In genomic region chr15:70504305-70504951, GRCh38 we compare ENCODE assay signal across 8 cellular contexts.
DNase-seq lines count a peak whose midpoint lies in the region; ATAC-seq and TF ChIP-seq lines count a peak whose summit lies in the region.

No MANE protein-coding gene starts in this region.

- H3K9me3 ChIP-seq in mammary epithelial cell (replicated peaks; ENCODE audit: insufficient read depth, low read length), result peaks cover 8% of the 10 kb centered on the region

- peak overlapping the region; percentile 45 for H3K4me3 Mint-ChIP-seq in activated T-cell treated with anti-CD3 and anti-CD28 coated beads, Interleukin-2, amount 50 U/mL, for 24 hours
- H3K4me3 Mint-ChIP-seq in HFFc6 (0 out of 2 replicates have a peak overlapping the region, but pooled peaks have one; percentile 20), natural killer cell (peak overlapping the region; percentile 45)

- H3K27me3 ChIP-seq in mammary epithelial cell (ENCODE audit: insufficient read depth, low read length), result peaks cover 9% of the 10 kb centered on the region

- no peak overlapping the region for H3K4me3 ChIP-seq in mammary epithelial cell (replicated peaks in 1 of 3; ENCODE audit: insufficient read depth in 1 of 3, low read depth in 2 of 3, low read length in 3 of 3)

- H3K9ac ChIP-seq in mammary epithelial cell (ENCODE audit: insufficient read depth, low read length), result no peak overlapping the region

- CTCF ChIA-PET in mammary epithelial cell (lab: Charles Lee; ENCODE audit: low non-redundant PET), result no interaction called here

- no peak overlapping the region for H3K27ac ChIP-seq in mammary epithelial cell (ENCODE audit: insufficient read depth, low read depth, low read length)

- in situ Hi-C loops in mammary epithelial cell (cut with MboI; ENCODE audit: low sequenced_read_pairs in 2 of 2), result no loop called here

- H3K27me3 Mint-ChIP-seq in activated T-cell treated with anti-CD3 and anti-CD28 coated beads, Interleukin-2, amount 50 U/mL, for 24 hours, result peaks cover 7% of the 10 kb centered on the region
- H3K27me3 Mint-ChIP-seq in HFFc6 (ENCODE audit: insufficient read depth) (peaks cover 14% of the 10 kb centered on the region; the same call in 1 of the 2 replicates), natural killer cell (ENCODE audit: low read depth in 2 of 2) (peaks cover 22 to 48% of the 10 kb centered on the region in 2 donors)

- ATAC-seq in natural killer cell, result peak; percentile 48 to 72 (median 64)

- H3K4me1 ChIP-seq in mammary epithelial cell (ENCODE audit: insufficient read depth, low read length), result peaks cover 47% of the 10 kb centered on the region

- peaks cover under 1% of the 10 kb centered on the region for H3K36me3 Mint-ChIP-seq in activated T-cell treated with anti-CD3 and anti-CD28 coated beads, Interleukin-2, amount 50 U/mL, for 24 hours (ENCODE audit: low read depth)
- H3K36me3 Mint-ChIP-seq in HFFc6 (ENCODE audit: low read depth) (no peaks in the 10 kb centered on the region), natural killer cell (no peaks in the 10 kb centered on the region)

- H3K79me2 ChIP-seq in mammary epithelial cell (ENCODE audit: insufficient read depth, low read length), result no peaks in the 10 kb centered on the region

- H3K9me3 Mint-ChIP-seq in activated T-cell treated with anti-CD3 and anti-CD28 coated beads, Interleukin-2, amount 50 U/mL, for 24 hours, result peaks cover 6% of the 10 kb centered on the region
- H3K9me3 Mint-ChIP-seq in HFFc6 (peaks cover 4% of the 10 kb centered on the region; the same call in 1 of the 2 replicates), natural killer cell (no peaks in the 10 kb centered on the region)

- H3K4me1 Mint-ChIP-seq in activated T-cell treated with anti-CD3 and anti-CD28 coated beads, Interleukin-2, amount 50 U/mL, for 24 hours (ENCODE audit: low read depth), result peaks cover 78% of the 10 kb centered on the region
- H3K4me1 Mint-ChIP-seq in HFFc6 (ENCODE audit: low read depth), result peaks cover 58% of the 10 kb centered on the region
- peaks cover 34 to 55% of the 10 kb centered on the region in 2 donors for H3K4me1 Mint-ChIP-seq in natural killer cell

- H4K20me1 ChIP-seq in mammary epithelial cell (ENCODE audit: insufficient read depth, low read length), result no peaks in the 10 kb centered on the region

- TF ChIP-seq CTCF in HFFc6 (IDR thresholded peaks at IDR 0.05) (no peak), mammary epithelial cell (conservative IDR thresholded peaks at IDR 0.05 in 1 of 2, IDR thresholded peaks at IDR 0.05 in 1 of 2; ENCODE audit: extremely low read depth in 1 of 2, insufficient read depth in 1 of 2, low read depth in 1 of 2, low read length in 2 of 2) (no peak), natural killer cell (IDR thresholded peaks at IDR 0.05) (no peak)

- WGBS in mammary epithelial cell (ENCODE audit: low coverage, missing lambda C conversion rate), result 2% methylated on average over 8 of the region's 9 CpGs

- peak overlapping the region; percentile 85 for H3K27ac Mint-ChIP-seq in activated T-cell treated with anti-CD3 and anti-CD28 coated beads, Interleukin-2, amount 50 U/mL, for 24 hours
- no peak overlapping the region for H3K27ac Mint-ChIP-seq in HFFc6
- peak overlapping the region in 1 of 2 donors; percentile 22 for H3K27ac Mint-ChIP-seq in natural killer cell

- intact Hi-C loops in mammary epithelial cell (cut with micrococcal nuclease) (loop anchor here (2.0 kb wide), 1 partner anchor 406 kb away; no protein-coding TSS in a partner anchor), natural killer cell (cut with micrococcal nuclease) (no loop called here)

- H3K4me2 ChIP-seq in mammary epithelial cell (ENCODE audit: insufficient read depth, low read depth, low read length), result peak overlapping the region; percentile 59

- no peak overlapping the region for H2AFZ ChIP-seq in mammary epithelial cell (ENCODE audit: low read depth, low read length)

- dilution Hi-C loops in mammary epithelial cell (cut with HindIII; ENCODE audit: low sequenced_read_pairs), result no loop called here

- H3K36me3 ChIP-seq in mammary epithelial cell (ENCODE audit: insufficient read depth, low read length), result no peaks in the 10 kb centered on the region

- BruUV-seq in mammary epithelial cell (replicated peaks; lab: Mats Ljungman, UMichigan), result no TSS peak

- DNase-seq in activated T-cell treated with anti-CD3 and anti-CD28 coated beads, Interleukin-2, amount 50 U/mL, for 24 hours, result peak; percentile 59
- DNase-seq in activated T-cell treated with anti-CD3 and anti-CD28 coated beads, Interleukin-2, amount 50 U/mL, for 1 hour, result no peak
- DNase-seq in HFFc6, result peak; percentile 39
- peak; percentile 87 for DNase-seq in NAMALWA (ENCODE audit: low spot score)
- DNase-seq in mammary epithelial cell, result peak; percentile 67
- no peak for DNase-seq in natural killer cell
- no peak for DNase-seq in NCI-H1436 (lab: John Stamatoyannopoulos, UW)
- DNase-seq in activated CD8-positive, alpha-beta memory T cell treated with anti-CD3 and anti-CD28 coated beads, Interleukin-2, amount 50 U/mL, for 4 hours, result no peak

Comparison
In these comparisons a context has a peak if more than half of its experiments do, and no peak if none do; other contexts are left out.
1. DNase-seq: peak in activated T-cell treated with anti-CD3 and anti-CD28 coated beads, Interleukin-2, amount 50 U/mL, for 24 hours (single experiment), HFFc6 (single experiment), NAMALWA (single experiment) and mammary epithelial cell (single experiment); none in activated T-cell treated with anti-CD3 and anti-CD28 coated beads, Interleukin-2, amount 50 U/mL, for 1 hour (single experiment), natural killer cell (single experiment), NCI-H1436 (single experiment) and activated CD8-positive, alpha-beta memory T cell treated with anti-CD3 and anti-CD28 coated beads, Interleukin-2, amount 50 U/mL, for 4 hours (single experiment).
2. Peak in every context shown above with its lines, with median percentiles within 50 percentile points of each other: H3K4me3 Mint-ChIP-seq.